1 cellular context compared by ENCODE assay signal in genomic region chr5:79236970-79237734, GRCh38.
TF ChIP-seq lines count a peak whose summit lies in the region.

No MANE protein-coding gene starts in this region.

TF ChIP-seq in H1, 55 proteins besides CTCF, POLR2A, EP300 and RAD21:
- no peak for TF ChIP-seq TCF12 (IDR thresholded peaks at IDR 0.05; ENCODE audit: low read depth, low read length)
- TF ChIP-seq NANOG (IDR thresholded peaks at IDR 0.05; ENCODE audit: insufficient read depth, low read depth, low read length, poor library complexity, severe bottlenecking), result no peak
- TF ChIP-seq RBBP5 (IDR thresholded peaks at IDR 0.05; ENCODE audit: borderline replicate concordance, low read depth, low read length), result no peak; the same call in 1 of the 2 replicates
- no peak for TF ChIP-seq ZNF274 (IDR thresholded peaks at IDR 0.05; ENCODE audit: borderline replicate concordance, extremely low read depth, low read length)
- TF ChIP-seq SIX5 (IDR thresholded peaks at IDR 0.05; ENCODE audit: low read depth, low read length), result no peak
- TF ChIP-seq MAX (IDR thresholded peaks at IDR 0.05), result peak; percentile 52
- TF ChIP-seq CHD1 (IDR thresholded peaks at IDR 0.05; ENCODE audit: low read depth, low read length), result no peak; the same call in 1 of the 2 replicates
- peak; percentile 39; the same call in 1 of the 2 replicates for TF ChIP-seq SUZ12 (IDR thresholded peaks at IDR 0.05; ENCODE audit: low read length)
- TF ChIP-seq POLR2AphosphoS5 (IDR thresholded peaks at IDR 0.05; ENCODE audit: low read depth, low read length), result peak; percentile 46; the same call in 1 of the 2 replicates
- TF ChIP-seq KDM4A (IDR thresholded peaks at IDR 0.05; ENCODE audit: low read depth, low read length, severe bottlenecking), result peak; percentile 54
- no peak for TF ChIP-seq EGR1 (IDR thresholded peaks at IDR 0.05; ENCODE audit: borderline replicate concordance, low read depth, low read length)
- TF ChIP-seq SRF (IDR thresholded peaks at IDR 0.05; ENCODE audit: low read depth, low read length), result no peak
- TF ChIP-seq ATF3 (IDR thresholded peaks at IDR 0.05; ENCODE audit: insufficient read depth, low read depth, low read length), result no peak
- TF ChIP-seq SP1 (IDR thresholded peaks at IDR 0.05; ENCODE audit: low read depth, low read length), result no peak
- 0 out of 2 replicates have a peak, but pooled peaks have one; percentile 33 for TF ChIP-seq CREB1 (IDR thresholded peaks at IDR 0.05)
- TF ChIP-seq POU5F1 (IDR thresholded peaks at IDR 0.05; ENCODE audit: low read depth, low read length), result no peak
- 0 out of 4 replicates have a peak, but pooled peaks of 1 of the 2 experiments have one; percentile 30 for TF ChIP-seq SIN3A (conservative IDR thresholded peaks at IDR 0.05 in 1 of 2, IDR thresholded peaks at IDR 0.05 in 1 of 2; ENCODE audit: low read depth in 1 of 2, low read length in 2 of 2)
- no peak for TF ChIP-seq MAFK (IDR thresholded peaks at IDR 0.05; ENCODE audit: low read depth, low read length)
- no peak for TF ChIP-seq RFX5 (IDR thresholded peaks at IDR 0.05; ENCODE audit: borderline replicate concordance, low read depth, low read length)
- TF ChIP-seq E2F6 (IDR thresholded peaks at IDR 0.05), result 0 out of 2 replicates have a peak, but pooled peaks have one; percentile 31
- TF ChIP-seq ASH2L (IDR thresholded peaks at IDR 0.05; ENCODE audit: low read length), result peak; percentile 76
- no peak for TF ChIP-seq USF2 (IDR thresholded peaks at IDR 0.05; ENCODE audit: low read length)
- TF ChIP-seq RXRA (IDR thresholded peaks at IDR 0.05; ENCODE audit: insufficient read depth, low read depth, low read length), result no peak
- TF ChIP-seq SIRT6 (IDR thresholded peaks at IDR 0.05; ENCODE audit: low read length), result no peak
- no peak for TF ChIP-seq TAF7 (optimal IDR thresholded peaks at IDR 0.05; ENCODE audit: borderline replicate concordance, low read depth, low read length)
- 0 out of 2 replicates have a peak, but pooled peaks have one; percentile 7 for TF ChIP-seq CEBPB (IDR thresholded peaks at IDR 0.05; ENCODE audit: low read depth, low read length)
- peak; percentile 47; the same call in 1 of the 2 replicates for TF ChIP-seq TAF1 (IDR thresholded peaks at IDR 0.05; ENCODE audit: low read depth, low read length)
